8 cellular contexts compared by ENCODE assay signal in the genomic region with DNA sequence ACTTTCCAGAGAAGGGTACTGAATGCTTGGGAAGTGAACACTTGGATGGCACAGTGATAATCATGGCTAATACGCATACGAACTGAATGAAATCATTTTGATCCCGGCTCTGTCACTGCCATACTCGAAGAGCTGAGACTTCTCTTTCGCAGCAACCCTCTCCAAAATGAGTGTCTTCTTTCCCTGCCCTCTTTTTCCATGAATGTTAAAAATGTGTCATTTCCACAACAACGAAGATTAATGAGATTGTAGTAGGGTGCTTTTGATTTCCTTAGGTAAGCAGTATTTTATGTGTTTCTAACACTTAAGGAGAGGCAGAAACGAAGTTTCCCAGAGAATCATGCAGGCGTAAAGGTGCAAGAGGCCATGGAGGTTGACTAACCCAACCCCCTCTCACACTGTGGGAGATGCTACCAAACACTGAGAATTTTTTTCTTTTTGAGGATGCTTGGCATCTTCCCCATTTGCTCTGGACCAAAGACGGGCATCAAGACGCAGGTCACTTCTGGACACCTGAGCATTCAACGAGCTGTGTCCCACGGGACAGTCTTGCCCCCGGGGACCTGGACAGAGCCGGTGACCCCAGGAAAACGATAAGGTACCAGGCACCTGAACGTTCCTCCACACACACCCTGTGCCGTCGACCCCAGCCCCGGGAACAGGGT. TPM values are rescaled to one million over a fixed set of nuclear protein-coding genes. Genes with fewer than 3 reads are reported as not detected.
DNase-seq lines count a peak whose midpoint lies in the region; FAIRE-seq and TF ChIP-seq lines count a peak whose summit lies in the region.

No MANE protein-coding gene starts in this region.

- no peak overlapping the region for H3K27ac ChIP-seq in endodermal cell (ENCODE audit: low read depth, low read length)

- peak overlapping the region; percentile 77 for H3K4me3 Mint-ChIP-seq in endodermal cell
- peak overlapping the region; percentile 86 for H3K4me3 Mint-ChIP-seq in neural crest cell

- H3K27ac Mint-ChIP-seq in endodermal cell, result peak overlapping the region; percentile 74
- no peak overlapping the region for H3K27ac Mint-ChIP-seq in neural crest cell (ENCODE audit: unreplicated experiment)

- H3K36me3 Mint-ChIP-seq in endodermal cell (ENCODE audit: low read depth) (peaks cover 16% of the 10 kb centered on the region), neural crest cell (ENCODE audit: low read depth) (no peaks in the 10 kb centered on the region)

- no peak for TF ChIP-seq CTCF in BE2C (IDR thresholded peaks at IDR 0.05; ENCODE audit: low read depth, low read length)
- no peak for TF ChIP-seq CTCF in endodermal cell (conservative IDR thresholded peaks at IDR 0.05)
- no peak for TF ChIP-seq CTCF in neural crest cell (conservative IDR thresholded peaks at IDR 0.05)

- FAIRE-seq in GM19239 (lab: Jason Lieb, UNC), result peak; percentile 53

- H3K27me3 ChIP-seq in BE2C (peaks cover 3% of the 10 kb centered on the region; the same call in 1 of the 2 replicates), endodermal cell (ENCODE audit: control insufficient read depth, insufficient read depth, low read length, poor library complexity, severe bottlenecking) (no peaks in the 10 kb centered on the region)

- H3K9me3 Mint-ChIP-seq in endodermal cell (no peaks in the 10 kb centered on the region), neural crest cell (no peaks in the 10 kb centered on the region)

- H3K4me1 ChIP-seq in BE2C (no peaks in the 10 kb centered on the region), endodermal cell (ENCODE audit: control insufficient read depth, insufficient read depth, low read length) (no peaks in the 10 kb centered on the region)

- H3K4me3 ChIP-seq in BE2C (ENCODE audit: low read depth, low read length), result peak overlapping the region; percentile 83
- H3K4me3 ChIP-seq in endodermal cell (ENCODE audit: low read length), result peak overlapping the region; percentile 90

- H3K9me3 ChIP-seq in BE2C, result peaks cover 3% of the 10 kb centered on the region; the same call in 1 of the 2 replicates
- H3K9me3 ChIP-seq in endodermal cell (ENCODE audit: control insufficient read depth, low read length), result no peaks in the 10 kb centered on the region

- H3K36me3 ChIP-seq in BE2C (no peaks in the 10 kb centered on the region), endodermal cell (ENCODE audit: control insufficient read depth, insufficient read depth, low read length) (peaks cover 27% of the 10 kb centered on the region)

- WGBS in endodermal cell (ENCODE audit: insufficient coverage in 1 of 2, insufficient read length in 1 of 2), 2 experiments, result 29 to 43% methylated on average over 13 to 19 of the region's 19 CpGs

- peak overlapping the region; percentile 52 for H3K9ac ChIP-seq in endodermal cell (ENCODE audit: extremely low read depth, low read length, poor library complexity, severe bottlenecking)

- DNase-seq in BE2C, result no peak
- DNase-seq in GM19239 (ENCODE audit: insufficient read length, low spot score), result peak; percentile 15
- peak; percentile 30 for DNase-seq in RKO (ENCODE audit: low spot score)
- no peak for DNase-seq in endodermal cell
- no peak for DNase-seq in neural crest cell (ENCODE audit: low read depth, low spot score)
- no peak for DNase-seq in SIG-M5 treated with dmso at 0.1 percent for 504 hours (lab: John Stamatoyannopoulos, UW; ENCODE audit: unreplicated experiment)
- DNase-seq in islet precursor cell, result no peak
- DNase-seq in ecto neural progenitor cell (ENCODE audit: low spot score), result no peak

- H3K4me1 Mint-ChIP-seq in endodermal cell (peaks cover 9% of the 10 kb centered on the region), neural crest cell (peaks cover 20% of the 10 kb centered on the region)

- peaks cover 13% of the 10 kb centered on the region for H3K27me3 Mint-ChIP-seq in endodermal cell (ENCODE audit: insufficient read depth)
- no peaks in the 10 kb centered on the region for H3K27me3 Mint-ChIP-seq in neural crest cell (ENCODE audit: low read depth)

RNA-seq across cellular contexts. Expression of gene COPG2, which starts 0.8 kb away (rescaled TPM):
- 7.2 TPM for polyA plus RNA-seq in BE2C (2012; ENCODE audit: insufficient read depth, insufficient read length, low read depth)
- 10 to 100 TPM; 74.3 to 76.3 TPM for total RNA-seq in endodermal cell
- 85.1 TPM for polyA plus RNA-seq in endodermal cell (2013, experiment 1 of 2)
- 79.6 TPM for polyA plus RNA-seq in endodermal cell (2013, experiment 2 of 2)
- 59.9 and 62.7 TPM in 2 replicates for total RNA-seq in neural crest cell

RNA-seq across cellular contexts. Expression of gene TSGA13, which starts 18.6 kb away (rescaled TPM):
- not detected for polyA plus RNA-seq in BE2C (2012; ENCODE audit: insufficient read depth, insufficient read length, low read depth)
- total RNA-seq in endodermal cell (not detected), neural crest cell (not detected in 2 replicates)
- polyA plus RNA-seq in endodermal cell (2013, experiment 1 of 2), result not detected
- not detected for polyA plus RNA-seq in endodermal cell (2013, experiment 2 of 2)

Comparison
In these comparisons a context has a peak if more than half of its experiments do, and no peak if none do; other contexts are left out.
1. DNase-seq: peak in GM19239 (single experiment) and RKO (single experiment); none in BE2C (single experiment), endodermal cell (single experiment), neural crest cell (single experiment), SIG-M5 treated with dmso at 0.1 percent for 504 hours (single experiment), islet precursor cell (single experiment) and ecto neural progenitor cell (single experiment).